9 cellular contexts compared by ENCODE assay signal in the genomic region with DNA sequence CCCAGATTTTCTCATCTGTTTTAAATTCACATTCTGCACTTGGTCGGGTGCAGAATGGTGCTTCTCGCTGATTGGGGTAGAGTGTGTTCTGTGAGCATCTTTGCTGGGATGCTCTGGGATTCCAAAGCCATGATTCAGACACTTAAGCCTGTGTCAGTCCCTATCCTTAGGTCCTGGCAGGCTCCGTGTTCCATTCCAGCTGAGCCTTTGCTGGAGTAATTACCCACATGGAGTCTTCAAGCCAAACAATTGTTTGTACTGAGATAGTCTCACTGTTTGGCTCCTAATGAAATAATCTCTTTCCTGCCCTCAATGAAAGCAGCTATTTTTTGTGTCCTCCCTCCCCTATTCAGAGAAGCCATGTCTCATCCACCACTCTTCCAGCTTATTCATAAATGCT. TPM values are rescaled to one million over a fixed set of nuclear protein-coding genes. Genes with fewer than 3 reads are reported as not detected.
DNase-seq lines count a peak whose midpoint lies in the region; ATAC-seq and TF ChIP-seq lines count a peak whose summit lies in the region.
"Had no signal": no experiment of that assay in that cellular context is flagged by ENCODE, and none has a peak within 500 bp of the region (broad histone marks: within the 10 kb centered on the region; RNA-seq: fewer than 3 reads in every experiment).

No MANE protein-coding gene starts in this region.

- H3K27ac Mint-ChIP-seq in activated naive CD4-positive, alpha-beta T cell treated with anti-CD3 and anti-CD28 coated beads, Interleukin-2, amount 10 ng/mL, durations not matched to agents 7 days and 5 days: peak overlapping the region; percentile 35
- peak overlapping the region; percentile 21 for H3K27ac Mint-ChIP-seq in activated CD8-positive, alpha-beta T cell treated with anti-CD3 and anti-CD28 coated beads, Interleukin-2, amount 10 ng/mL, durations not matched to agents 7 days and 5 days

- H3K4me3 ChIP-seq in tibial nerve: no peak overlapping the region

- peaks cover 0 to 64% (median 45%) of the 10 kb centered on the region in 4 donors for H3K4me1 ChIP-seq in tibial nerve

- no peak for DNase-seq in activated naive CD4-positive, alpha-beta T cell treated with anti-CD3 and anti-CD28 coated beads, Interleukin-2, amount 10 ng/mL, durations not matched to agents 7 days and 5 days
- DNase-seq in activated naive CD4-positive, alpha-beta T cell treated with anti-CD3 and anti-CD28 coated beads, Interleukin-2, amount 50 U/mL, for 16 hours: no peak
- no peak for DNase-seq in activated CD8-positive, alpha-beta T cell treated with anti-CD3 and anti-CD28 coated beads, Interleukin-2, amount 10 ng/mL, durations not matched to agents 7 days and 5 days
- DNase-seq in hippocampal formation (lab: John Stamatoyannopoulos, UW) (peak; percentile 23 to 78), tibial nerve (ENCODE audit: low spot score in 2 of 2) (no peak), left lobe of liver (ENCODE audit: low spot score) (no peak)
- DNase-seq in stimulated activated naive CD4-positive, alpha-beta T cell treated with Interleukin-2 at 50 U/mL for 16 hours (lab: John Stamatoyannopoulos, UW): no peak

- H3K4me3 Mint-ChIP-seq in activated naive CD4-positive, alpha-beta T cell treated with anti-CD3 and anti-CD28 coated beads, Interleukin-2, amount 10 ng/mL, durations not matched to agents 7 days and 5 days: no peak overlapping the region
- no peak overlapping the region for H3K4me3 Mint-ChIP-seq in activated CD8-positive, alpha-beta T cell treated with anti-CD3 and anti-CD28 coated beads, Interleukin-2, amount 10 ng/mL, durations not matched to agents 7 days and 5 days

- peaks cover 94% of the 10 kb centered on the region for H3K4me1 Mint-ChIP-seq in activated naive CD4-positive, alpha-beta T cell treated with anti-CD3 and anti-CD28 coated beads, Interleukin-2, amount 10 ng/mL, durations not matched to agents 7 days and 5 days
- H3K4me1 Mint-ChIP-seq in activated CD8-positive, alpha-beta T cell treated with anti-CD3 and anti-CD28 coated beads, Interleukin-2, amount 10 ng/mL, durations not matched to agents 7 days and 5 days (ENCODE audit: low read depth): peaks cover 93% of the 10 kb centered on the region

- CTCF ChIA-PET in activated naive CD4-positive, alpha-beta T cell treated with anti-CD3 and anti-CD28 coated beads, Interleukin-2, amount 10 ng/mL, durations not matched to agents 7 days and 5 days (lab: Charles Lee): interaction anchor here (1.0 to 4.5 kb wide), 3 partner anchors 9 to 12 kb away, joined by 3 to 23 read pairs (median 8); no protein-coding TSS in a partner anchor
- CTCF ChIA-PET in activated CD8-positive, alpha-beta T cell treated with anti-CD3 and anti-CD28 coated beads, Interleukin-2, amount 10 ng/mL, durations not matched to agents 7 days and 5 days (lab: Charles Lee): interaction anchor here (0.8 to 16.5 kb wide), 7 partner anchors 8 to 53 kb away, joined by 3 to 206 read pairs (median 4); partner anchors contain the start of gene SMAP2

- H3K36me3 Mint-ChIP-seq in activated naive CD4-positive, alpha-beta T cell treated with anti-CD3 and anti-CD28 coated beads, Interleukin-2, amount 10 ng/mL, durations not matched to agents 7 days and 5 days: peaks cover 48% of the 10 kb centered on the region
- H3K36me3 Mint-ChIP-seq in activated CD8-positive, alpha-beta T cell treated with anti-CD3 and anti-CD28 coated beads, Interleukin-2, amount 10 ng/mL, durations not matched to agents 7 days and 5 days (ENCODE audit: low read depth): peaks cover 57% of the 10 kb centered on the region

- WGBS in tibial nerve, 2 donors: 33 to 59% methylated on average over 3 of the region's 3 CpGs

- POLR2A ChIA-PET in activated CD8-positive, alpha-beta T cell treated with anti-CD3 and anti-CD28 coated beads, Interleukin-2, amount 10 ng/mL, durations not matched to agents 7 days and 5 days (lab: Charles Lee): interaction anchor here (5.5 to 16.0 kb wide), 3 partner anchors 8 to 18 kb away, joined by 58 to 381 read pairs (median 149); partner anchors contain the start of gene SMAP2

- no peak for TF ChIP-seq CTCF in tibial nerve (IDR thresholded peaks at IDR 0.05)

- TF ChIP-seq POLR2A in tibial nerve (IDR thresholded peaks at IDR 0.05): no peak

- H3K27me3 ChIP-seq in tibial nerve: no peaks in the 10 kb centered on the region

- no peak for TF ChIP-seq EP300 in tibial nerve (IDR thresholded peaks at IDR 0.05)

- H3K9me3 Mint-ChIP-seq in activated naive CD4-positive, alpha-beta T cell treated with anti-CD3 and anti-CD28 coated beads, Interleukin-2, amount 10 ng/mL, durations not matched to agents 7 days and 5 days: no peaks in the 10 kb centered on the region
- H3K9me3 Mint-ChIP-seq in activated CD8-positive, alpha-beta T cell treated with anti-CD3 and anti-CD28 coated beads, Interleukin-2, amount 10 ng/mL, durations not matched to agents 7 days and 5 days (ENCODE audit: insufficient read depth): no peaks in the 10 kb centered on the region

- ATAC-seq in activated CD8-positive, alpha-beta T cell treated with anti-CD3 and anti-CD28 coated beads, Interleukin-2, amount 10 ng/mL, durations not matched to agents 7 days and 5 days: no peak
- no peak for ATAC-seq in HG02938 (IDR thresholded peaks at IDR 0.05; ENCODE audit: unreplicated experiment)
- no peak for ATAC-seq in left lobe of liver
- ATAC-seq: Panc1 had no signal

- peak overlapping the region in 3 of 4 donors; percentile 53 to 92 (median 84) for H3K27ac ChIP-seq in tibial nerve

- no peaks in the 10 kb centered on the region for H3K9me3 ChIP-seq in tibial nerve

- H3K36me3 ChIP-seq in tibial nerve: no peaks in the 10 kb centered on the region

- H3K27me3 Mint-ChIP-seq in activated naive CD4-positive, alpha-beta T cell treated with anti-CD3 and anti-CD28 coated beads, Interleukin-2, amount 10 ng/mL, durations not matched to agents 7 days and 5 days: no peaks in the 10 kb centered on the region
- no peaks in the 10 kb centered on the region for H3K27me3 Mint-ChIP-seq in activated CD8-positive, alpha-beta T cell treated with anti-CD3 and anti-CD28 coated beads, Interleukin-2, amount 10 ng/mL, durations not matched to agents 7 days and 5 days (ENCODE audit: low read depth)

RNA-seq across cellular contexts. Expression of gene SMAP2, which starts 18.7 kb away (rescaled TPM):
- 100 to 1,000 TPM; 106 to 107 TPM for total RNA-seq in activated CD8-positive, alpha-beta T cell treated with anti-CD3 and anti-CD28 coated beads, Interleukin-2, amount 10 ng/mL, durations not matched to agents 7 days and 5 days
- total RNA-seq in tibial nerve: 10 to 100 TPM; 36.7 to 55.2 (median 45.1) TPM
- 36.4 TPM for total RNA-seq in left lobe of liver

RNA-seq across cellular contexts. Expression of gene ZFP69B, which starts 58.1 kb away (rescaled TPM):
- total RNA-seq in activated CD8-positive, alpha-beta T cell treated with anti-CD3 and anti-CD28 coated beads, Interleukin-2, amount 10 ng/mL, durations not matched to agents 7 days and 5 days: 1 to 10 TPM; 3.6 to 3.8 TPM
- total RNA-seq in tibial nerve (1 to 10 TPM in 2 of 4 donors, under 1 TPM in 2; 0.39 to 2.3 (median 1.3) TPM), left lobe of liver (0.55 TPM)

Comparison
In these comparisons a context has a peak if more than half of its experiments do, and no peak if none do; other contexts are left out.
1. DNase-seq: peak in hippocampal formation (2 of 2); none in activated naive CD4-positive, alpha-beta T cell treated with anti-CD3 and anti-CD28 coated beads, Interleukin-2, amount 10 ng/mL, durations not matched to agents 7 days and 5 days (single experiment), activated naive CD4-positive, alpha-beta T cell treated with anti-CD3 and anti-CD28 coated beads, Interleukin-2, amount 50 U/mL, for 16 hours (single experiment), activated CD8-positive, alpha-beta T cell treated with anti-CD3 and anti-CD28 coated beads, Interleukin-2, amount 10 ng/mL, durations not matched to agents 7 days and 5 days (single experiment), tibial nerve (0 of 2), stimulated activated naive CD4-positive, alpha-beta T cell treated with Interleukin-2 at 50 U/mL for 16 hours (single experiment) and left lobe of liver (single experiment).